ENCODE assay signal across 22 cellular contexts in the genomic region with DNA sequence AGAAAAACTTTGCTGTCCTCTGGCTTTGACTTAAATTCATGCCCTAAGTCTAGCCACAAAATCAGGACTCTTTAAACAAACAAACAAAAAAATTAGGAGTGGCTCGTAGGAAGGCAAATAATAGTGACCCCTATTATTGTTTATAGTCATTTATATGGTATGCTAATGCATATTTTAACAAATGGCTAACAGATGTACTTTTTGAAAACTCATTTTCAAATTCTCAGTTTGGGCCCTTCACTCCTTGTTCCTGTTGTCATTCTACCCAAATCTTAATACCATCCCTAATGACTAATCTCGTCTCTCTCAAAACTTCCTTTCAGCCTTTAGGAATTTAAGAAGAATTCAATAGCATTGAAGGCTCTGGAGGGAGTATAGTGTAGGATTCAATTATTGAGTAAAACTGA. TPM values are rescaled to one million over a fixed set of nuclear protein-coding genes. Genes with fewer than 3 reads are reported as not detected.
A peak's percentile ranks its signal among the peaks of the same experiment; 100 is the strongest.
DNase-seq lines count a peak whose midpoint lies in the region; ATAC-seq and TF ChIP-seq lines count a peak whose summit lies in the region.
"Had no signal": no experiment of that assay in that cellular context is flagged by ENCODE, and none has a peak within 500 bp of the region (broad histone marks: within the 10 kb centered on the region; RNA-seq: fewer than 3 reads in every experiment).

No MANE protein-coding gene starts in this region.

- no peaks in the 10 kb centered on the region for H3K27me3 ChIP-seq in GM23248 (replicated peaks; ENCODE audit: insufficient read depth)
- H3K27me3 ChIP-seq in RWPE2 (ENCODE audit: insufficient read depth, poor library complexity, severe bottlenecking) = no peaks in the 10 kb centered on the region
- H3K27me3 ChIP-seq: adrenal gland, cardiac muscle cell, right atrium auricular region, tibial nerve had no signal

- no peaks in the 10 kb centered on the region for H3K36me3 ChIP-seq in GM23248 (ENCODE audit: low read depth)
- no peaks in the 10 kb centered on the region for H3K36me3 ChIP-seq in RWPE2 (ENCODE audit: low read depth)
- H3K36me3 ChIP-seq: adrenal gland, cardiac muscle cell, right atrium auricular region, tibial nerve had no signal

- no peaks in the 10 kb centered on the region for H3K79me2 ChIP-seq in GM23248 (ENCODE audit: insufficient read depth)

- no peak for TF ChIP-seq CTCF in RWPE2 (IDR thresholded peaks at IDR 0.05; ENCODE audit: poor library complexity, severe bottlenecking)

- H3K27ac ChIP-seq in GM23248 = peak overlapping the region; percentile 56
- peak overlapping the region; percentile 38 for H3K27ac ChIP-seq in RWPE2 (ENCODE audit: poor library complexity, severe bottlenecking)
- H3K27ac ChIP-seq: adrenal gland, C4-2B, cardiac muscle cell, right atrium auricular region, tibial nerve had no signal

- no peaks in the 10 kb centered on the region for H3K9me2 ChIP-seq in GM23248 (ENCODE audit: insufficient read depth)

- H4K20me1 ChIP-seq in GM23248 (ENCODE audit: insufficient read depth) = no peaks in the 10 kb centered on the region

- no peak overlapping the region for H3K9ac ChIP-seq in GM23248

- 1 to 9% methylated on average over 2 of the region's 2 CpGs for WGBS in GM23248 (ENCODE audit: low coverage in 1 of 2, low lambda C conversion rate in 2 of 2, missing lambda C conversion rate in 2 of 2), 2 experiments

- no peak overlapping the region for H3K4me3 ChIP-seq in GM23248
- H3K4me3 ChIP-seq in RWPE2 (ENCODE audit: severe bottlenecking) = no peak overlapping the region
- H3K4me3 ChIP-seq: adrenal gland, cardiac muscle cell, K562, right atrium auricular region, tibial nerve had no signal

- peak overlapping the region; percentile 50 for H3K4me2 ChIP-seq in GM23248 (ENCODE audit: unreplicated experiment)

- H3F3A ChIP-seq in GM23248 (ENCODE audit: insufficient read depth) = peaks cover 18% of the 10 kb centered on the region

- H2AFZ ChIP-seq in GM23248 = no peak overlapping the region

- peak; percentile 73 for ATAC-seq in RWPE2 (ENCODE audit: low read depth)
- ATAC-seq in HG03571 (IDR thresholded peaks at IDR 0.05; ENCODE audit: unreplicated experiment) = no peak
- ATAC-seq: HCT116, K562, left ventricle myocardium superior had no signal

- no peaks in the 10 kb centered on the region for H3K9me3 ChIP-seq in GM23248 (ENCODE audit: low read depth)
- H3K9me3 ChIP-seq in RWPE2 (ENCODE audit: severe bottlenecking) = no peaks in the 10 kb centered on the region
- H3K9me3 ChIP-seq: adrenal gland, right atrium auricular region, tibial nerve had no signal

- in situ Hi-C loops in GM23248 (cut with MboI) = no loop called here

- DNase-seq in GM23248 (peak; percentile 70), RWPE2 (ENCODE audit: low spot score) (no peak), fibroblast of peridontal ligament (ENCODE audit: extremely low read depth) (peak; percentile 75), NCI-H526 (lab: John Stamatoyannopoulos, UW) (no peak), midbrain (lab: John Stamatoyannopoulos, UW) (no peak)
- no peak for DNase-seq in central memory CD4-positive, alpha-beta T cell
- DNase-seq: activated CD4-positive, alpha-beta T cell treated with anti-CD3 and anti-CD28 coated beads, Interleukin-2, amount 10 ng/mL, durations not matched to agents 24 days and 14 days; activated CD8-positive, alpha-beta memory T cell treated with anti-CD3 and anti-CD28 coated beads, Interleukin-2, amount 50 U/mL, for 4 hours; activated effector memory CD4-positive, alpha-beta T cell treated with Interleukin-2 at 50 U/mL for 16 hours; adrenal gland; left ventricle myocardium superior; NCI-H2029 treated with DMSO at 0.1 percent for 48 hours; SHP77; stimulated activated naive CD4-positive, alpha-beta T cell; T-helper 1 cell had no signal

- H3K4me1 ChIP-seq in GM23248 (ENCODE audit: insufficient read depth) = peaks cover 17% of the 10 kb centered on the region
- peaks cover 11% of the 10 kb centered on the region for H3K4me1 ChIP-seq in RWPE2 (ENCODE audit: insufficient read depth, poor library complexity, severe bottlenecking)
- H3K4me1 ChIP-seq: adrenal gland, right atrium auricular region, tibial nerve had no signal

RNA-seq across cellular contexts. Expression of a gene that starts 42.2 kb away (rescaled TPM):
- total RNA-seq in GM23248 (2014; rRNA removed; shearing (Covaris generic)) = 34.5 and 42.4 TPM in 2 replicates
- polyA plus RNA-seq in GM23248 (2016; fragmentation: Nextera tagmentation; extraction: Ambion mirVana) = 78.5 and 80.1 TPM in 2 replicates

Comparison
In these comparisons a context has a peak if more than half of its experiments do, and no peak if none do; other contexts are left out.
1. DNase-seq: peak in GM23248 (single experiment) and fibroblast of peridontal ligament (single experiment); none in RWPE2 (single experiment), NCI-H526 (0 of 2), midbrain (single experiment) and central memory CD4-positive, alpha-beta T cell (single experiment).